In genomic region chr2:18066894-18067293, GRCh38 we compare ENCODE assay signal across 19 cellular contexts.
DNase-seq lines count a peak whose midpoint lies in the region; TF ChIP-seq lines count a peak whose summit lies in the region.
"Had no signal": no experiment of that assay in that cellular context is flagged by ENCODE, and none has a peak within 500 bp of the region (broad histone marks: within the 10 kb centered on the region; RNA-seq: fewer than 3 reads in every experiment).

No MANE protein-coding gene starts in this region.

- no peak for TF ChIP-seq POLR2A in prostate gland (IDR thresholded peaks at IDR 0.05)

- H3K27me3 ChIP-seq in NT2/D1 (ENCODE audit: insufficient read depth, insufficient read length) (no peaks in the 10 kb centered on the region), prostate gland (replicated peaks; ENCODE audit: insufficient read depth) (no peaks in the 10 kb centered on the region)

- H3K9me3 Mint-ChIP-seq in nephron (no peaks in the 10 kb centered on the region), Calu3 (ENCODE audit: low read depth, unreplicated experiment) (no peaks in the 10 kb centered on the region)
- H3K9me3 Mint-ChIP-seq: HFFc6 had no signal

- H3K27me3 Mint-ChIP-seq in nephron (ENCODE audit: low read depth) (peaks cover 4% of the 10 kb centered on the region), Calu3 (ENCODE audit: unreplicated experiment) (peaks cover 59% of the 10 kb centered on the region)

- H3K27ac ChIP-seq in prostate gland: no peak overlapping the region
- H3K27ac ChIP-seq: GM23248 had no signal

- TF ChIP-seq CTCF in epithelial cell of proximal tubule (conservative IDR thresholded peaks at IDR 0.05; ENCODE audit: low read depth, low read length) (peak; percentile 15), nephron (IDR thresholded peaks at IDR 0.05; ENCODE audit: unreplicated experiment in 3 of 3) (no peak), Calu3 (IDR thresholded peaks at IDR 0.05; ENCODE audit: unreplicated experiment) (no peak), prostate gland (IDR thresholded peaks at IDR 0.05) (no peak)

- no peak overlapping the region for H3K4me3 ChIP-seq in NT2/D1 (ENCODE audit: insufficient read length, low read depth)
- H3K4me3 ChIP-seq in epithelial cell of proximal tubule (ENCODE audit: low read depth, low read length): no peak overlapping the region
- no peak overlapping the region for H3K4me3 ChIP-seq in prostate gland
- H3K4me3 ChIP-seq: GM23248 had no signal

- H3K9me3 ChIP-seq in NT2/D1 (ENCODE audit: insufficient read depth, low read length) (no peaks in the 10 kb centered on the region), prostate gland (no peaks in the 10 kb centered on the region)

- peak; percentile 20 to 65 for DNase-seq in NCI-H524 (lab: John Stamatoyannopoulos, UW)
- no peak for DNase-seq in NCI-H524 treated with DMSO at 0.1 percent for 48 hours (lab: John Stamatoyannopoulos, UW)
- peak; percentile 1 for DNase-seq in NT2/D1 (ENCODE audit: low read depth, low spot score)
- no peak for DNase-seq in epithelial cell of proximal tubule (ENCODE audit: low read depth)
- no peak for DNase-seq in HK-2 (ENCODE audit: unreplicated experiment)
- DNase-seq in Calu3: no peak
- no peak for DNase-seq in prostate gland (ENCODE audit: low spot score)
- DNase-seq: 8988T; CD4-positive, alpha-beta memory T cell; DMS79 treated with DMSO at 0.1 percent for 48 hours; GM23248; HFFc6; IMR-90; Karpas-422; NCI-H1105 treated with DMSO at 0.1 percent for 48 hours; NCI-H1694 treated with DMSO at 0.1 percent for 48 hours; NCI-H774; SHP77 treated with DMSO at 0.1 percent for 48 hours had no signal

- H3K36me3 ChIP-seq in NT2/D1 (ENCODE audit: insufficient read depth, insufficient read length, low read length): no peaks in the 10 kb centered on the region
- no peaks in the 10 kb centered on the region for H3K36me3 ChIP-seq in prostate gland

- H3K36me3 Mint-ChIP-seq in nephron (ENCODE audit: low read depth) (no peaks in the 10 kb centered on the region), Calu3 (ENCODE audit: insufficient read depth, unreplicated experiment) (no peaks in the 10 kb centered on the region)
- H3K36me3 Mint-ChIP-seq: CD4-positive, alpha-beta memory T cell had no signal

- intact Hi-C loops in Calu3 (cut with micrococcal nuclease; ENCODE audit: unreplicated experiment): no loop called here
- intact Hi-C loops in prostate gland (cut with DNase I): no loop called here

- CTCF ChIA-PET in Calu3 (lab: Charles Lee): no interaction called here

- H3K4me1 Mint-ChIP-seq in nephron (peaks cover 85% of the 10 kb centered on the region), Calu3 (ENCODE audit: low read depth, unreplicated experiment) (no peaks in the 10 kb centered on the region)
- H3K4me1 Mint-ChIP-seq: CD4-positive, alpha-beta memory T cell had no signal

- no TSS peak for BruUV-seq in Calu3 (replicated peaks; lab: Mats Ljungman, UMichigan)

- H3K27ac Mint-ChIP-seq in nephron: peak overlapping the region in 1 of 3 experiments; percentile 2
- H3K27ac Mint-ChIP-seq in Calu3 (ENCODE audit: unreplicated experiment): no peak overlapping the region
- H3K27ac Mint-ChIP-seq: CD4-positive, alpha-beta memory T cell; HFFc6 had no signal

- H3K4me3 Mint-ChIP-seq in nephron: peak overlapping the region in 2 of 3 experiments; percentile 3 to 15
- no peak overlapping the region for H3K4me3 Mint-ChIP-seq in Calu3 (ENCODE audit: low read depth, unreplicated experiment)
- H3K4me3 Mint-ChIP-seq: CD4-positive, alpha-beta memory T cell; HFFc6 had no signal

- 88% methylated on average over 2 of the region's 2 CpGs for WGBS in prostate gland

- H3K9ac ChIP-seq in NT2/D1 (ENCODE audit: insufficient read length, low read depth): no peak overlapping the region
- H3K9ac ChIP-seq: GM23248 had no signal

- H3K4me1 ChIP-seq in NT2/D1 (ENCODE audit: insufficient read depth, insufficient read length): no peaks in the 10 kb centered on the region
- no peaks in the 10 kb centered on the region for H3K4me1 ChIP-seq in prostate gland (replicated peaks)

Comparison
In these comparisons a context has a peak if more than half of its experiments do, and no peak if none do; other contexts are left out.
1. DNase-seq: peak in NCI-H524 (2 of 2) and NT2/D1 (single experiment); none in NCI-H524 treated with DMSO at 0.1 percent for 48 hours (single experiment), epithelial cell of proximal tubule (single experiment), HK-2 (single experiment), Calu3 (single experiment) and prostate gland (single experiment).